ENCODE assay signal across 12 cellular contexts in the genomic region with DNA sequence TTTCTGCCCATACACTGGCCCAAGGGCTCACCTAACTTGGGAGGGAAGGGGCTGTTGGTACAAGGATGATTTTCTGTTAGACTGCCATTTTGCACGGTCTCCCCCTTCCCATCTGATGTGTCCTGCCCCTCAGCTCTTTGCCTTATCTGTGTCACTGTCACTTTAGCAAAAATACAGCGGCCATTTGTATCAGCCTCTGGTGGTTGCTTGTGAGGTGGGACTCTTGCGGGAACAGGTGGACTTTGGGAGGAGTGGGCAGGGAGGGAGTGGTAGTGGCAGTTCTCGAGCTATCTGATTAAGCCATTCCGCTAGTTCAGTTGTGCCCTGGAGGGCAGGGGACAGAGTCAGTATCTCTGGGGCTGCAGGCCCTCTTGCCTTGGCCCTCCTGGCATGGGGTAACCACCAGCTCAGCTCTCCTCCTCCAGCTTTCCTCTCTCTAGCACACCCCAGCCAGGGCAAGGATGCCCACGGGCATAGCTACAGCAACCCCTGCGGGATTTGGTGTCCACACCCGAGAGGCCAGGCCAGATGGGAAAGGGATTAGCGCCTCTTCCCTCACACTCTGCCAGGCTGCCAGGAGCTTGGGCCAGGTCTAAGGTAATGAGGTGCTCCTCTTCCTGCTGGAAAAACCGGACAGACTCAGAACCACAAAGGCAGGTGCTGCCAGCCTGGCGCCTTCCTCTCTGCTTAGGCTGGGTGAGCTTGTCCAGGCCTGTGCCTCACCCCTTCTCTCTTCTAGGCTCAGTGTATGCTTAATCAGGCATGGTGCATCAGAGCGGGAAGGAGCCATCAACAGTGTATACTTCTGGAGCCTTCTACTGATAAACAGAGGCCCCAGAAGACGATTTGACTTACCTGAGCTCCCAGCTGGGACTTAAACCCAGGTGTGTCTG. TPM values are rescaled to one million over a fixed set of nuclear protein-coding genes. Genes with fewer than 3 reads are reported as not detected.
DNase-seq lines count a peak whose midpoint lies in the region; ATAC-seq, FAIRE-seq and TF ChIP-seq lines count a peak whose summit lies in the region.
"Had no signal": no experiment of that assay in that cellular context is flagged by ENCODE, and none has a peak within 500 bp of the region (broad histone marks: within the 10 kb centered on the region; RNA-seq: fewer than 3 reads in every experiment).

No MANE protein-coding gene starts in this region.

- peak overlapping the region; percentile 5; the same call in 1 of the 2 replicates for H3K4me2 ChIP-seq in BLaER1
- H3K4me2 ChIP-seq: smooth muscle cell had no signal

- peaks cover 34% of the 10 kb centered on the region for H3K36me3 Mint-ChIP-seq in activated T-helper 1 cell treated with anti-CD3 and anti-CD28 coated beads, Interleukin-12 subunit alpha, Interleukin-12 subunit beta, Interleukin-2, Interleukin-4 antibody, amounts not matched to agents 30 ng/mL and 10 ng/mL and 1 ng/mL, durations not matched to agents 14 hours and 24 hours and 36 hours (ENCODE audit: low read depth)

- 0 out of 2 replicates have a peak overlapping the region, but pooled peaks have one; percentile 27 for H3K9ac ChIP-seq in BLaER1

- H4K20me1 ChIP-seq in BLaER1, result peaks cover 83% of the 10 kb centered on the region

- H3K4me1 ChIP-seq in BLaER1 (peaks cover 57% of the 10 kb centered on the region), left lung (peaks cover 4 to 29% of the 10 kb centered on the region in 2 donors)

- H3K27ac ChIP-seq in BLaER1 (peak overlapping the region; percentile 30; the same call in 1 of the 2 replicates), left lung (peak overlapping the region in 1 of 2 donors; percentile 48)

- ATAC-seq in left lung, result peak; percentile 1
- no peak for ATAC-seq in GM21390 (IDR thresholded peaks at IDR 0.05; ENCODE audit: unreplicated experiment)
- ATAC-seq in GM18870 (IDR thresholded peaks at IDR 0.05; ENCODE audit: unreplicated experiment), result no peak

- no peak overlapping the region for H3K4me3 Mint-ChIP-seq in activated T-helper 1 cell treated with anti-CD3 and anti-CD28 coated beads, Interleukin-12 subunit alpha, Interleukin-12 subunit beta, Interleukin-2, Interleukin-4 antibody, amounts not matched to agents 30 ng/mL and 10 ng/mL and 1 ng/mL, durations not matched to agents 14 hours and 24 hours and 36 hours

- H3K27me3 ChIP-seq in BLaER1 (no peaks in the 10 kb centered on the region), left lung (no peaks in the 10 kb centered on the region)

- H3K27ac Mint-ChIP-seq in activated T-helper 1 cell treated with anti-CD3 and anti-CD28 coated beads, Interleukin-12 subunit alpha, Interleukin-12 subunit beta, Interleukin-2, Interleukin-4 antibody, amounts not matched to agents 30 ng/mL and 10 ng/mL and 1 ng/mL, durations not matched to agents 14 hours and 24 hours and 36 hours, result peak overlapping the region; percentile 70

- FAIRE-seq in GM12892 (lab: Jason Lieb, UNC), result no peak

- no peak for DNase-seq in GM12892 (ENCODE audit: insufficient read length)
- no peak for DNase-seq in activated T-helper 1 cell treated with anti-CD3 and anti-CD28 coated beads, Interleukin-12 subunit alpha, Interleukin-12 subunit beta, Interleukin-2, Interleukin-4 antibody, amounts not matched to agents 30 ng/mL and 10 ng/mL and 1 ng/mL, durations not matched to agents 14 hours and 24 hours and 36 hours (ENCODE audit: low spot score)
- DNase-seq in left lung, result peak in 1 of 2 donors; percentile 54
- no peak for DNase-seq in NCI-H345 (lab: John Stamatoyannopoulos, UW)
- no peak for DNase-seq in stimulated activated CD8-positive, alpha-beta memory T cell treated with anti-CD3 and anti-CD28 coated beads, Interleukin-4, amount 100 ng/mL, for 48 hours
- DNase-seq: activated CD4-positive, CD25-positive, alpha-beta regulatory T cell treated with anti-CD3 and anti-CD28 coated beads, Interleukin-2, amount 50 U/mL, for 72 hours; islet precursor cell; NCI-H2029 treated with DMSO at 0.1 percent for 48 hours had no signal

- H3K9me3 ChIP-seq in BLaER1 (no peaks in the 10 kb centered on the region), left lung (no peaks in the 10 kb centered on the region)

- H3K4me3 ChIP-seq in BLaER1, result no peak overlapping the region
- H3K4me3 ChIP-seq in left lung, result no peak overlapping the region
- H3K4me3 ChIP-seq: smooth muscle cell had no signal

- H3K4me1 Mint-ChIP-seq in activated T-helper 1 cell treated with anti-CD3 and anti-CD28 coated beads, Interleukin-12 subunit alpha, Interleukin-12 subunit beta, Interleukin-2, Interleukin-4 antibody, amounts not matched to agents 30 ng/mL and 10 ng/mL and 1 ng/mL, durations not matched to agents 14 hours and 24 hours and 36 hours (ENCODE audit: low read depth), result peaks cover 28% of the 10 kb centered on the region

- no peaks in the 10 kb centered on the region for H3K27me3 Mint-ChIP-seq in activated T-helper 1 cell treated with anti-CD3 and anti-CD28 coated beads, Interleukin-12 subunit alpha, Interleukin-12 subunit beta, Interleukin-2, Interleukin-4 antibody, amounts not matched to agents 30 ng/mL and 10 ng/mL and 1 ng/mL, durations not matched to agents 14 hours and 24 hours and 36 hours (ENCODE audit: insufficient read depth)

- peak; percentile 4; the same call in 1 of the 2 replicates for TF ChIP-seq POLR2A in GM12892 (IDR thresholded peaks at IDR 0.05; ENCODE audit: low read depth, low read length)

- peaks cover 60% of the 10 kb centered on the region for H3K36me3 ChIP-seq in BLaER1
- H3K36me3 ChIP-seq in left lung, result peaks cover 0 to 62% of the 10 kb centered on the region in 2 donors

- no peak for TF ChIP-seq CTCF in left lung (IDR thresholded peaks at IDR 0.05)

- no peaks in the 10 kb centered on the region for H3K9me3 Mint-ChIP-seq in activated T-helper 1 cell treated with anti-CD3 and anti-CD28 coated beads, Interleukin-12 subunit alpha, Interleukin-12 subunit beta, Interleukin-2, Interleukin-4 antibody, amounts not matched to agents 30 ng/mL and 10 ng/mL and 1 ng/mL, durations not matched to agents 14 hours and 24 hours and 36 hours

- intact Hi-C loops in activated T-helper 1 cell treated with anti-CD3 and anti-CD28 coated beads, Interleukin-12 subunit alpha, Interleukin-12 subunit beta, Interleukin-2, Interleukin-4 antibody, amounts not matched to agents 30 ng/mL and 10 ng/mL and 1 ng/mL, durations not matched to agents 14 hours and 24 hours and 36 hours (cut with micrococcal nuclease), result no loop called here
- intact Hi-C loops in left lung (cut with DNase I), result no loop called here

RNA-seq across cellular contexts. Expression of a gene that starts 8.7 kb away (rescaled TPM):
- 2.1 TPM for polyA plus RNA-seq in GM12892 (2012; ENCODE audit: missing spikeins)
- 12.7 TPM in 2 replicates for total RNA-seq in activated T-helper 1 cell treated with anti-CD3 and anti-CD28 coated beads, Interleukin-12 subunit alpha, Interleukin-12 subunit beta, Interleukin-2, Interleukin-4 antibody, amounts not matched to agents 30 ng/mL and 10 ng/mL and 1 ng/mL, durations not matched to agents 14 hours and 24 hours and 36 hours
- 10 to 100 TPM; 35.4 to 38.6 TPM for total RNA-seq in left lung

RNA-seq across cellular contexts. Expression of a gene that starts 23.0 kb away (rescaled TPM):
- 0.59 TPM for polyA plus RNA-seq in GM12892 (2012; ENCODE audit: missing spikeins)
- total RNA-seq in activated T-helper 1 cell treated with anti-CD3 and anti-CD28 coated beads, Interleukin-12 subunit alpha, Interleukin-12 subunit beta, Interleukin-2, Interleukin-4 antibody, amounts not matched to agents 30 ng/mL and 10 ng/mL and 1 ng/mL, durations not matched to agents 14 hours and 24 hours and 36 hours, result 4.7 and 6.5 TPM in 2 replicates
- 10 to 100 TPM; 15.9 to 28.9 TPM for total RNA-seq in left lung

RNA-seq across cellular contexts. Expression of a gene that starts 38.0 kb away (rescaled TPM):
- 29.1 TPM for polyA plus RNA-seq in GM12892 (2012; ENCODE audit: missing spikeins)
- 453 and 466 TPM in 2 replicates for total RNA-seq in activated T-helper 1 cell treated with anti-CD3 and anti-CD28 coated beads, Interleukin-12 subunit alpha, Interleukin-12 subunit beta, Interleukin-2, Interleukin-4 antibody, amounts not matched to agents 30 ng/mL and 10 ng/mL and 1 ng/mL, durations not matched to agents 14 hours and 24 hours and 36 hours
- total RNA-seq in left lung, result 100 to 1,000 TPM; 102 to 115 TPM

RNA-seq across cellular contexts. Expression of a gene that starts 56.4 kb away (rescaled TPM):
- 0.49 TPM for polyA plus RNA-seq in GM12892 (2012; ENCODE audit: missing spikeins)
- not detected in 2 replicates for total RNA-seq in activated T-helper 1 cell treated with anti-CD3 and anti-CD28 coated beads, Interleukin-12 subunit alpha, Interleukin-12 subunit beta, Interleukin-2, Interleukin-4 antibody, amounts not matched to agents 30 ng/mL and 10 ng/mL and 1 ng/mL, durations not matched to agents 14 hours and 24 hours and 36 hours
- total RNA-seq in left lung, result not detected
